ENCODE assay signal across 8 cellular contexts in genomic region chr6:132298344-132298949, GRCh38.
DNase-seq lines count a peak whose midpoint lies in the region; ATAC-seq and TF ChIP-seq lines count a peak whose summit lies in the region.

No MANE protein-coding gene starts in this region.

- no TSS peak for BruUV-seq in Panc1 (replicated peaks; lab: Mats Ljungman, UMichigan)

- no peak for TF ChIP-seq POLR2A in heart left ventricle (IDR thresholded peaks at IDR 0.05)

- H3K27me3 ChIP-seq in heart left ventricle = no peaks in the 10 kb centered on the region
- H3K27me3 ChIP-seq in Panc1 (ENCODE audit: control insufficient read depth, insufficient read depth, low read length) = no peaks in the 10 kb centered on the region

- no peak for ATAC-seq in heart left ventricle
- ATAC-seq in HG02884 (IDR thresholded peaks at IDR 0.05; ENCODE audit: unreplicated experiment) = peak; percentile 67
- ATAC-seq in Panc1 = no peak
- no peak for ATAC-seq in HG03457 (IDR thresholded peaks at IDR 0.05; ENCODE audit: unreplicated experiment)
- ATAC-seq in GM19463 (IDR thresholded peaks at IDR 0.05; ENCODE audit: unreplicated experiment) = no peak

- DNase-seq in heart left ventricle (no peak), cardiac septum (ENCODE audit: low spot score) (no peak), Panc1 (ENCODE audit: low read depth, low spot score) (peak; percentile 18), lung microvascular endothelial cell (ENCODE audit: low read depth in 2 of 2) (peak; percentile 67 to 70)

- TF ChIP-seq CTCF in heart left ventricle (IDR thresholded peaks at IDR 0.05) (peak; percentile 18 to 66 (median 46)), Panc1 (IDR thresholded peaks at IDR 0.05) (peak; percentile 68)

- POLR2A ChIA-PET in Panc1 (lab: Charles Lee) = no interaction called here

- CTCF ChIA-PET in Panc1 (lab: Charles Lee) = interaction anchor here (0.6 to 1.8 kb wide), 5 partner anchors 19 to 500 kb away, joined by 3 to 20 read pairs (median 3); no protein-coding TSS in a partner anchor

- H3K9me3 ChIP-seq in heart left ventricle = peaks cover 0 to 13% (median 0%) of the 10 kb centered on the region in 12 donors
- H3K9me3 ChIP-seq in Panc1 (ENCODE audit: control insufficient read depth, insufficient read depth, low read depth, low read length) = no peaks in the 10 kb centered on the region

- in situ Hi-C loops in Panc1 (cut with HindIII; ENCODE audit: low pct_unique_long_range_greater_than_20kb, low sequenced_read_pairs) = no loop called here

- H3K4me1 ChIP-seq in heart left ventricle = no peaks in the 10 kb centered on the region
- no peaks in the 10 kb centered on the region for H3K4me1 ChIP-seq in Panc1 (ENCODE audit: control insufficient read depth, insufficient read depth, low read length)

- H3K27ac ChIP-seq in heart left ventricle (no peak overlapping the region), Panc1 (ENCODE audit: low read length) (no peak overlapping the region), cingulate gyrus (ENCODE audit: low read depth, low read length) (peak overlapping the region; percentile 51)

- no peaks in the 10 kb centered on the region for H3K36me3 ChIP-seq in heart left ventricle
- no peaks in the 10 kb centered on the region for H3K36me3 ChIP-seq in Panc1 (ENCODE audit: control insufficient read depth, insufficient read depth, low read length)

- H3K4me3 ChIP-seq in heart left ventricle = no peak overlapping the region
- H3K4me3 ChIP-seq in Panc1 (ENCODE audit: low read depth in 2 of 2, low read length in 2 of 2) = no peak overlapping the region

- intact Hi-C loops in heart left ventricle (cut with DNase I) (loop anchor here in 4 of 10 donors (5.0 kb wide), 2 partner anchors 184 to 189 kb away; no protein-coding TSS in a partner anchor), cardiac septum (cut with DNase I) (loop anchor here (2.0 kb wide), 1 partner anchor 20 kb away; no protein-coding TSS in a partner anchor), Panc1 (cut with micrococcal nuclease; ENCODE audit: unreplicated experiment) (loop anchor here (2.0 kb wide), 2 partner anchors 20 to 374 kb away; no protein-coding TSS in a partner anchor)

Comparison
In these comparisons a context has a peak if more than half of its experiments do, and no peak if none do; other contexts are left out.
1. DNase-seq: peak in Panc1 (single experiment) and lung microvascular endothelial cell (2 of 2); none in heart left ventricle (0 of 5) and cardiac septum (single experiment).